Comparison of ENCODE assay signal across 9 cellular contexts in genomic region chrX:11341274-11342256, GRCh38. TPM values are rescaled to one million over a fixed set of nuclear protein-coding genes. Genes with fewer than 3 reads are reported as not detected.
DNase-seq lines count a peak whose midpoint lies in the region; ATAC-seq and TF ChIP-seq lines count a peak whose summit lies in the region.
"Had no signal": no experiment of that assay in that cellular context is flagged by ENCODE, and none has a peak within 500 bp of the region (broad histone marks: within the 10 kb centered on the region; RNA-seq: fewer than 3 reads in every experiment).

No MANE protein-coding gene starts in this region.

- no peaks in the 10 kb centered on the region for H3K27me3 Mint-ChIP-seq in activated naive CD8-positive, alpha-beta T cell treated with anti-CD3 and anti-CD28 coated beads, Interleukin-2, amount 50 U/mL, for 24 hours

- H3K9ac ChIP-seq in IMR-90 (ENCODE audit: low read depth, low read length): no peak overlapping the region

- H3K56ac ChIP-seq in IMR-90 (ENCODE audit: extremely low read depth, insufficient read depth, low read length): no peak overlapping the region

- H3K4me3 Mint-ChIP-seq in activated naive CD8-positive, alpha-beta T cell treated with anti-CD3 and anti-CD28 coated beads, Interleukin-2, amount 50 U/mL, for 24 hours: no peak overlapping the region

- H3K14ac ChIP-seq in IMR-90 (replicated peaks; ENCODE audit: low read depth, low read length): no peak overlapping the region

- H3K9me3 ChIP-seq in IMR-90 (ENCODE audit: control insufficient read depth, insufficient read depth, low read length): no peaks in the 10 kb centered on the region
- no peaks in the 10 kb centered on the region for H3K9me3 ChIP-seq in mesodermal cell (ENCODE audit: control insufficient read depth, low read length)
- H3K9me3 ChIP-seq in prostate gland: no peaks in the 10 kb centered on the region
- H3K9me3 ChIP-seq: SJSA1 had no signal

- no peaks in the 10 kb centered on the region for H3K79me1 ChIP-seq in IMR-90 (ENCODE audit: low read depth in 1 of 2, low read length in 2 of 2)

- H3K9me3 Mint-ChIP-seq in activated naive CD8-positive, alpha-beta T cell treated with anti-CD3 and anti-CD28 coated beads, Interleukin-2, amount 50 U/mL, for 24 hours: no peaks in the 10 kb centered on the region

- H3K4me1 ChIP-seq in IMR-90 (ENCODE audit: control insufficient read depth, insufficient read depth, low read length) (no peaks in the 10 kb centered on the region), mesodermal cell (ENCODE audit: control insufficient read depth, insufficient read depth, low read length, poor library complexity, severe bottlenecking) (no peaks in the 10 kb centered on the region), prostate gland (replicated peaks) (no peaks in the 10 kb centered on the region)
- H3K4me1 ChIP-seq: SJSA1 had no signal

- H3K18ac ChIP-seq in IMR-90 (ENCODE audit: low read depth, low read length): no peak overlapping the region

- H3K9me1 ChIP-seq in IMR-90 (ENCODE audit: insufficient read depth, low read length): no peaks in the 10 kb centered on the region

- H3K27ac Mint-ChIP-seq in activated naive CD8-positive, alpha-beta T cell treated with anti-CD3 and anti-CD28 coated beads, Interleukin-2, amount 50 U/mL, for 24 hours: no peak overlapping the region

- H4K8ac ChIP-seq in IMR-90 (ENCODE audit: low read depth in 2 of 2, low read length in 2 of 2): no peak overlapping the region

- intact Hi-C loops in IMR-90 (cut with micrococcal nuclease) (no loop called here), prostate gland (cut with DNase I) (no loop called here)

- dilution Hi-C loops in IMR-90 (cut with HindIII; ENCODE audit: low sequenced_read_pairs, unreplicated experiment): no loop called here

- no peaks in the 10 kb centered on the region for H3K27me3 ChIP-seq in IMR-90 (ENCODE audit: control insufficient read depth, insufficient read depth, low read length)
- H3K27me3 ChIP-seq in prostate gland (replicated peaks; ENCODE audit: insufficient read depth): no peaks in the 10 kb centered on the region
- H3K27me3 ChIP-seq: SJSA1 had no signal

- BruUV-seq in IMR-90 (replicated peaks; lab: Mats Ljungman, UMichigan): no TSS peak

- ATAC-seq in GM21529 (IDR thresholded peaks at IDR 0.05; ENCODE audit: unreplicated experiment) (peak; percentile 84), IMR-90 (ENCODE audit: low read depth) (peak; percentile 90)
- ATAC-seq in activated naive CD8-positive, alpha-beta T cell treated with anti-CD3 and anti-CD28 coated beads, Interleukin-2, amount 50 U/mL, for 24 hours: no peak

- H4K5ac ChIP-seq in IMR-90 (ENCODE audit: low read depth, low read length): no peak overlapping the region

- no peaks in the 10 kb centered on the region for H4K20me1 ChIP-seq in IMR-90 (ENCODE audit: insufficient read depth, low read length)

- H2BK5ac ChIP-seq in IMR-90 (ENCODE audit: low read depth, low read length, poor library complexity, severe bottlenecking): no peak overlapping the region

- TF ChIP-seq RAD21 in IMR-90 (IDR thresholded peaks at IDR 0.05; ENCODE audit: low read length): no peak

- no peak overlapping the region for H3K27ac ChIP-seq in IMR-90 (ENCODE audit: insufficient read depth, low read length)
- H3K27ac ChIP-seq in mesodermal cell (ENCODE audit: low read depth, low read length, severe bottlenecking): peak overlapping the region; percentile 78
- H3K27ac ChIP-seq in prostate gland: no peak overlapping the region
- H3K27ac ChIP-seq: SJSA1 had no signal

- TF ChIP-seq POLR2A in IMR-90 (IDR thresholded peaks at IDR 0.05; ENCODE audit: low read depth, low read length) (no peak), prostate gland (IDR thresholded peaks at IDR 0.05) (no peak)

- in situ Hi-C loops in IMR-90 (cut with MboI; ENCODE audit: low sequenced_read_pairs): no loop called here

- no peak overlapping the region for H3K4ac ChIP-seq in IMR-90 (ENCODE audit: low read depth, low read length)

- no peak overlapping the region for H3K23ac ChIP-seq in IMR-90 (ENCODE audit: low read depth, low read length)

- TF ChIP-seq CTCF in IMR-90 (conservative IDR thresholded peaks at IDR 0.05; ENCODE audit: low read depth, low read length) (no peak), cardiac fibroblast (IDR thresholded peaks at IDR 0.05; ENCODE audit: low read depth, low read length) (no peak), prostate gland (IDR thresholded peaks at IDR 0.05) (no peak)

- peaks cover 3% of the 10 kb centered on the region for H3K4me1 Mint-ChIP-seq in activated naive CD8-positive, alpha-beta T cell treated with anti-CD3 and anti-CD28 coated beads, Interleukin-2, amount 50 U/mL, for 24 hours

- H2BK15ac ChIP-seq in IMR-90 (ENCODE audit: low read depth, low read length): no peak overlapping the region

- peak overlapping the region; percentile 9; the same call in 1 of the 2 replicates for H3K4me2 ChIP-seq in IMR-90 (ENCODE audit: low read depth, low read length)

- CTCF ChIA-PET in IMR-90 (lab: Yijun Ruan, JAX): no interaction called here

- no peak overlapping the region for H2BK120ac ChIP-seq in IMR-90 (ENCODE audit: low read depth, low read length)

- POLR2A ChIA-PET in IMR-90 (lab: Charles Lee; ENCODE audit: unreplicated experiment): no interaction called here

- DNase-seq in GM04504 (ENCODE audit: low read depth): peak; percentile 64
- peak; percentile 79 for DNase-seq in IMR-90
- DNase-seq in cardiac fibroblast (ENCODE audit: low read depth in 2 of 2): peak; percentile 91 to 93
- no peak for DNase-seq in prostate gland (ENCODE audit: low spot score)
- no peak for DNase-seq in activated naive CD8-positive, alpha-beta T cell treated with anti-CD3 and anti-CD28 coated beads, Interleukin-2, amount 50 U/mL, for 24 hours
- DNase-seq in activated CD8-positive, alpha-beta memory T cell treated with anti-CD3 and anti-CD28 coated beads, Interleukin-2, amount 50 U/mL, for 4 hours: no peak

- no peak overlapping the region for H4K91ac ChIP-seq in IMR-90 (ENCODE audit: insufficient read depth, low read depth, low read length)

- no peaks in the 10 kb centered on the region; the same call in 1 of the 2 replicates for H3K36me3 ChIP-seq in IMR-90 (ENCODE audit: control insufficient read depth, insufficient read depth, low read length)
- no peaks in the 10 kb centered on the region for H3K36me3 ChIP-seq in mesodermal cell (ENCODE audit: control insufficient read depth, insufficient read depth, low read length)
- no peaks in the 10 kb centered on the region for H3K36me3 ChIP-seq in prostate gland
- H3K36me3 ChIP-seq: SJSA1 had no signal

- H2AFZ ChIP-seq in IMR-90 (replicated peaks; ENCODE audit: low read length, poor library complexity): no peak overlapping the region

- WGBS in IMR-90 (ENCODE audit: extremely low coverage in 2 of 2, insufficient read length in 1 of 2), 2 experiments: no CpG with 5 or more reads among the region's 11 CpGs
- WGBS in mesodermal cell (ENCODE audit: insufficient coverage in 2 of 2), 2 experiments: 86% methylated on average over 4 of the region's 11 CpGs; no CpG with 5 or more reads in 1 of the 2 experiments
- 40% methylated on average over 11 of the region's 11 CpGs for WGBS in prostate gland

- no peak overlapping the region for H2BK20ac ChIP-seq in IMR-90 (ENCODE audit: low read depth, low read length)

- H2AK5ac ChIP-seq in IMR-90 (ENCODE audit: low read depth, low read length): no peak overlapping the region

- H3K4me3 ChIP-seq in IMR-90 (ENCODE audit: insufficient read depth, low read depth, low read length) (no peak overlapping the region), cardiac fibroblast (replicated peaks in 1 of 2; ENCODE audit: low read depth in 2 of 2, low read length in 2 of 2) (no peak overlapping the region), mesodermal cell (ENCODE audit: extremely low read depth, insufficient read depth, low read length, poor library complexity, severe bottlenecking) (no peak overlapping the region), prostate gland (no peak overlapping the region)
- H3K4me3 ChIP-seq: SJSA1 had no signal

- no peak overlapping the region for H2AK9ac ChIP-seq in IMR-90 (replicated peaks; ENCODE audit: low read depth, low read length, poor library complexity)

- no peaks in the 10 kb centered on the region for H3K36me3 Mint-ChIP-seq in activated naive CD8-positive, alpha-beta T cell treated with anti-CD3 and anti-CD28 coated beads, Interleukin-2, amount 50 U/mL, for 24 hours (ENCODE audit: low read depth)

TF ChIP-seq in IMR-90, 13 proteins besides CTCF, POLR2A, EP300 and RAD21:
- no peak for TF ChIP-seq MXI1 (IDR thresholded peaks at IDR 0.05; ENCODE audit: borderline replicate concordance, low read depth, low read length)
- TF ChIP-seq CEBPB (IDR thresholded peaks at IDR 0.05; ENCODE audit: low read depth, low read length): peak; percentile 82
- 0 out of 2 replicates have a peak, but pooled peaks have one; percentile 12 for TF ChIP-seq FOS (IDR thresholded peaks at IDR 0.05; ENCODE audit: low read depth, low read length)

RNA-seq across cellular contexts. Expression of gene AMELX, which starts 48.4 kb away (rescaled TPM):
- total RNA-seq in IMR-90 (2012; rRNA removed) (not detected in 2 replicates), prostate gland (not detected)
- polyA plus RNA-seq in IMR-90 (2012; rRNA removed): not detected in 2 replicates
- polyA plus RNA-seq in IMR-90 (2012; cell fraction: cytosol; rRNA removed): not detected in 2 replicates
- not detected in 2 replicates for polyA plus RNA-seq in IMR-90 (2012; cell fraction: nucleus; rRNA removed; ENCODE audit: low replicate concordance)
- not detected for polyA plus RNA-seq in mesodermal cell (2013, experiment 1 of 2)
- not detected for polyA plus RNA-seq in mesodermal cell (2013, experiment 2 of 2)
- total RNA-seq: SJSA1 had no signal

Comparison
In these comparisons a context has a peak if more than half of its experiments do, and no peak if none do; other contexts are left out.
1. DNase-seq: peak in GM04504 (single experiment), IMR-90 (single experiment) and cardiac fibroblast (2 of 2); none in prostate gland (single experiment), activated naive CD8-positive, alpha-beta T cell treated with anti-CD3 and anti-CD28 coated beads, Interleukin-2, amount 50 U/mL, for 24 hours (single experiment) and activated CD8-positive, alpha-beta memory T cell treated with anti-CD3 and anti-CD28 coated beads, Interleukin-2, amount 50 U/mL, for 4 hours (single experiment).